In genomic region chr9:121283856-121284732, GRCh38 we compare ENCODE assay signal across 14 cellular contexts. TPM values are rescaled to one million over a fixed set of nuclear protein-coding genes. Genes with fewer than 3 reads are reported as not detected.
DNase-seq lines count a peak whose midpoint lies in the region; ATAC-seq, FAIRE-seq and TF ChIP-seq lines count a peak whose summit lies in the region.
"Had no signal": no experiment of that assay in that cellular context is flagged by ENCODE, and none has a peak within 500 bp of the region (broad histone marks: within the 10 kb centered on the region; RNA-seq: fewer than 3 reads in every experiment).

No MANE protein-coding gene starts in this region.

- H3K27me3 Mint-ChIP-seq in activated T-helper 1 cell treated with anti-CD3 and anti-CD28 coated beads, Interleukin-12 subunit alpha, Interleukin-12 subunit beta, Interleukin-2, Interleukin-4 antibody, amounts not matched to agents 30 ng/mL and 10 ng/mL and 1 ng/mL, durations not matched to agents 14 hours and 24 hours and 36 hours (ENCODE audit: insufficient read depth), result no peaks in the 10 kb centered on the region

- H3K27ac ChIP-seq in keratinocyte (ENCODE audit: control insufficient read depth, insufficient read depth, low read length) (no peak overlapping the region), spleen (peak overlapping the region; percentile 73 to 95 (median 88)), pancreas (peak overlapping the region in 1 of 4 donors; percentile 89)
- H3K27ac ChIP-seq: brain microvascular endothelial cell, SJCRH30 had no signal

- H3K4me3 ChIP-seq in keratinocyte (ENCODE audit: control insufficient read depth in 2 of 3, extremely low read depth in 1 of 3, insufficient read depth in 2 of 3, low read depth in 1 of 3, low read length in 3 of 3), result no peak overlapping the region
- no peak overlapping the region for H3K4me3 ChIP-seq in spleen
- no peak overlapping the region for H3K4me3 ChIP-seq in pancreas
- H3K4me3 ChIP-seq: SJCRH30 had no signal

- H3K4me3 Mint-ChIP-seq in activated T-helper 1 cell treated with anti-CD3 and anti-CD28 coated beads, Interleukin-12 subunit alpha, Interleukin-12 subunit beta, Interleukin-2, Interleukin-4 antibody, amounts not matched to agents 30 ng/mL and 10 ng/mL and 1 ng/mL, durations not matched to agents 14 hours and 24 hours and 36 hours, result no peak overlapping the region
- H3K4me3 Mint-ChIP-seq: activated CD8-positive, alpha-beta T cell treated with anti-CD3 and anti-CD28 coated beads, Interleukin-2, amount 10 ng/mL, durations not matched to agents 7 days and 5 days had no signal

- WGBS in spleen, 5 donors, result 58 to 75% (median 68%) methylated on average over 11 of the region's 11 CpGs
- 80 to 84% methylated on average over 11 of the region's 11 CpGs for WGBS in pancreas, 2 donors

- H3K36me3 ChIP-seq in keratinocyte (ENCODE audit: control insufficient read depth in 2 of 2, extremely low read depth in 1 of 2, insufficient read depth in 2 of 2, low read length in 2 of 2) (peaks cover 4 to 22% of the 10 kb centered on the region in 2 experiments), spleen (peaks cover 0 to 54% (median 0%) of the 10 kb centered on the region in 6 donors), pancreas (no peaks in the 10 kb centered on the region)
- H3K36me3 ChIP-seq: SJCRH30 had no signal

- no peak overlapping the region for H2AFZ ChIP-seq in keratinocyte (ENCODE audit: control insufficient read depth, low read length)

- H3K9ac ChIP-seq in keratinocyte (ENCODE audit: control insufficient read depth, extremely low read depth, insufficient read depth, low read length), result peak overlapping the region; percentile 19

- H3K27ac Mint-ChIP-seq in activated T-helper 1 cell treated with anti-CD3 and anti-CD28 coated beads, Interleukin-12 subunit alpha, Interleukin-12 subunit beta, Interleukin-2, Interleukin-4 antibody, amounts not matched to agents 30 ng/mL and 10 ng/mL and 1 ng/mL, durations not matched to agents 14 hours and 24 hours and 36 hours, result peak overlapping the region; percentile 15
- H3K27ac Mint-ChIP-seq: activated CD8-positive, alpha-beta T cell treated with anti-CD3 and anti-CD28 coated beads, Interleukin-2, amount 10 ng/mL, durations not matched to agents 7 days and 5 days had no signal

- in situ Hi-C loops in GM13976 (cut with MboI; ENCODE audit: low sequenced_read_pairs, unreplicated experiment), result no loop called here
- in situ Hi-C loops in KBM-7 (cut with MboI; ENCODE audit: low pct_unique_long_range_greater_than_20kb, low sequenced_read_pairs), result no loop called here

- ATAC-seq in pancreas, result no peak
- ATAC-seq: activated CD8-positive, alpha-beta T cell treated with anti-CD3 and anti-CD28 coated beads, Interleukin-2, amount 10 ng/mL, durations not matched to agents 7 days and 5 days had no signal

- TF ChIP-seq CTCF in GM13976 (IDR thresholded peaks at IDR 0.05; ENCODE audit: borderline replicate concordance, control extremely low read depth, extremely low read depth, insufficient read depth, missing control alignments), result no peak
- no peak for TF ChIP-seq CTCF in keratinocyte (optimal IDR thresholded peaks at IDR 0.05 in 1 of 3, IDR thresholded peaks at IDR 0.05 in 1 of 3, conservative IDR thresholded peaks at IDR 0.05 in 1 of 3; ENCODE audit: extremely low read depth in 1 of 3, insufficient read depth in 2 of 3, low read length in 3 of 3)
- TF ChIP-seq CTCF in spleen (IDR thresholded peaks at IDR 0.05 in 8 of 11, conservative IDR thresholded peaks at IDR 0.05 in 3 of 11), result no peak
- TF ChIP-seq CTCF in pancreas (IDR thresholded peaks at IDR 0.05), result no peak

- peaks cover 14% of the 10 kb centered on the region for H3K79me2 ChIP-seq in keratinocyte (ENCODE audit: control insufficient read depth, insufficient read depth, low read length)

- no peaks in the 10 kb centered on the region for H4K20me1 ChIP-seq in keratinocyte (ENCODE audit: control insufficient read depth, extremely low read depth, insufficient read depth, low read length)

- peaks cover 3% of the 10 kb centered on the region for H3K36me3 Mint-ChIP-seq in activated T-helper 1 cell treated with anti-CD3 and anti-CD28 coated beads, Interleukin-12 subunit alpha, Interleukin-12 subunit beta, Interleukin-2, Interleukin-4 antibody, amounts not matched to agents 30 ng/mL and 10 ng/mL and 1 ng/mL, durations not matched to agents 14 hours and 24 hours and 36 hours (ENCODE audit: low read depth)

- H3K4me2 ChIP-seq in keratinocyte (ENCODE audit: control insufficient read depth, extremely low read depth, insufficient read depth, low read depth, low read length), result no peak overlapping the region

- peaks cover 25% of the 10 kb centered on the region for H3K4me1 Mint-ChIP-seq in activated T-helper 1 cell treated with anti-CD3 and anti-CD28 coated beads, Interleukin-12 subunit alpha, Interleukin-12 subunit beta, Interleukin-2, Interleukin-4 antibody, amounts not matched to agents 30 ng/mL and 10 ng/mL and 1 ng/mL, durations not matched to agents 14 hours and 24 hours and 36 hours (ENCODE audit: low read depth)

- DNase-seq in GM13976 (ENCODE audit: low spot score) (peak; percentile 60), keratinocyte (ENCODE audit: low read depth, low spot score) (no peak), spleen (no peak), pancreas (no peak), AG08395 (ENCODE audit: low spot score) (no peak), KBM-7 (no peak)
- no peak for DNase-seq in activated T-helper 1 cell treated with anti-CD3 and anti-CD28 coated beads, Interleukin-12 subunit alpha, Interleukin-12 subunit beta, Interleukin-2, Interleukin-4 antibody, amounts not matched to agents 30 ng/mL and 10 ng/mL and 1 ng/mL, durations not matched to agents 14 hours and 24 hours and 36 hours (ENCODE audit: low spot score)
- DNase-seq in activated CD8-positive, alpha-beta memory T cell treated with anti-CD3 and anti-CD28 coated beads for 24 hours, result no peak
- DNase-seq: activated CD8-positive, alpha-beta T cell treated with anti-CD3 and anti-CD28 coated beads, Interleukin-2, amount 10 ng/mL, durations not matched to agents 7 days and 5 days; brain microvascular endothelial cell; DND-41; HCEC 1CT; NCI-H1694 treated with DMSO at 0.1 percent for 48 hours; SJCRH30 had no signal

- intact Hi-C loops in activated T-helper 1 cell treated with anti-CD3 and anti-CD28 coated beads, Interleukin-12 subunit alpha, Interleukin-12 subunit beta, Interleukin-2, Interleukin-4 antibody, amounts not matched to agents 30 ng/mL and 10 ng/mL and 1 ng/mL, durations not matched to agents 14 hours and 24 hours and 36 hours (cut with micrococcal nuclease), result no loop called here
- intact Hi-C loops in spleen (cut with DNase I; ENCODE audit: low total_unique reads) (no loop called here), pancreas (cut with DNase I) (no loop called here)

- FAIRE-seq in keratinocyte (lab: Jason Lieb, UNC), result no peak
- no peak for FAIRE-seq in pancreas (lab: Jason Lieb, UNC)

- no peaks in the 10 kb centered on the region for H3K9me1 ChIP-seq in keratinocyte (ENCODE audit: control insufficient read depth, extremely low read depth, insufficient read depth, low read length)

- no peaks in the 10 kb centered on the region for H3K9me3 Mint-ChIP-seq in activated T-helper 1 cell treated with anti-CD3 and anti-CD28 coated beads, Interleukin-12 subunit alpha, Interleukin-12 subunit beta, Interleukin-2, Interleukin-4 antibody, amounts not matched to agents 30 ng/mL and 10 ng/mL and 1 ng/mL, durations not matched to agents 14 hours and 24 hours and 36 hours

- H3K9me3 ChIP-seq in keratinocyte (ENCODE audit: control insufficient read depth, low read depth, low read length) (no peaks in the 10 kb centered on the region), spleen (no peaks in the 10 kb centered on the region), pancreas (no peaks in the 10 kb centered on the region)
- H3K9me3 ChIP-seq: SJCRH30 had no signal

- H3K4me1 ChIP-seq in keratinocyte (ENCODE audit: control insufficient read depth, extremely low read depth, insufficient read depth, low read length) (peaks cover 74% of the 10 kb centered on the region), spleen (peaks cover 72 to 100% (median 97%) of the 10 kb centered on the region in 6 donors), pancreas (peaks cover 20 to 61% (median 28%) of the 10 kb centered on the region in 3 donors)

- H3K27me3 ChIP-seq in keratinocyte (ENCODE audit: control insufficient read depth, extremely low read depth, insufficient read depth, low read length), result no peaks in the 10 kb centered on the region
- no peaks in the 10 kb centered on the region for H3K27me3 ChIP-seq in spleen (replicated peaks in 1 of 7)
- H3K27me3 ChIP-seq in pancreas, result no peaks in the 10 kb centered on the region
- H3K27me3 ChIP-seq: brain microvascular endothelial cell, SJCRH30 had no signal

- TF ChIP-seq POLR2A in spleen (IDR thresholded peaks at IDR 0.05), result no peak

- dilution Hi-C loops in keratinocyte (cut with MboI; ENCODE audit: extremely low pct_ligation_motif_present, low sequenced_read_pairs), result no loop called here

RNA-seq across cellular contexts. Expression of gene GSN, which starts 16.1 kb away (rescaled TPM):
- total RNA-seq in activated T-helper 1 cell treated with anti-CD3 and anti-CD28 coated beads, Interleukin-12 subunit alpha, Interleukin-12 subunit beta, Interleukin-2, Interleukin-4 antibody, amounts not matched to agents 30 ng/mL and 10 ng/mL and 1 ng/mL, durations not matched to agents 14 hours and 24 hours and 36 hours, result 1.5 and 2.5 TPM in 2 replicates
- polyA plus RNA-seq in keratinocyte (166 to 348 TPM (median 287 TPM) in 3 replicates), spleen (100 to 1,000 TPM; 115 to 252 (median 122) TPM), pancreas (100 to 1,000 TPM; 154 to 193 TPM)
- 619 TPM for polyA plus RNA-seq in keratinocyte (2011; ENCODE audit: low read depth)
- polyA plus RNA-seq in keratinocyte (2011; cell fraction: cytosol; rRNA removed), result 156 and 282 TPM in 2 replicates
- polyA plus RNA-seq in keratinocyte (2011; cell fraction: nucleus; rRNA removed), result 255 and 339 TPM in 2 replicates
- 221 and 240 TPM in 2 replicates for polyA plus RNA-seq in keratinocyte (2012; ENCODE audit: low replicate concordance)
- polyA minus RNA-seq in keratinocyte, result 343 to 723 TPM (median 389 TPM) in 3 replicates
- 504 TPM for polyA minus RNA-seq in keratinocyte (2011; cell fraction: cytosol; rRNA and poly(A)+ RNA removed)
- polyA minus RNA-seq in keratinocyte (2011; cell fraction: nucleus; rRNA and poly(A)+ RNA removed), result 333 and 379 TPM in 2 replicates
- total RNA-seq in spleen (100 to 1,000 TPM; 165 to 432 (median 263) TPM), pancreas (100 to 1,000 TPM in 3 of 6 donors, 10 to 100 TPM in 3; 44.0 to 190 (median 97.8) TPM)

Comparison
In these comparisons a context has a peak if more than half of its experiments do, and no peak if none do; other contexts are left out.
1. RNA of gene GSN, which starts 16.1 kb away (total RNA-seq): 165 to 432 TPM in spleen and 44.0 to 190 TPM in pancreas; 1.5 to 2.5 TPM in activated T-helper 1 cell treated with anti-CD3 and anti-CD28 coated beads, Interleukin-12 subunit alpha, Interleukin-12 subunit beta, Interleukin-2, Interleukin-4 antibody, amounts not matched to agents 30 ng/mL and 10 ng/mL and 1 ng/mL, durations not matched to agents 14 hours and 24 hours and 36 hours; every median in the first group is over 10 times any median in the second.